Comparison of ENCODE assay signal across 1 cellular context in the genomic region with DNA sequence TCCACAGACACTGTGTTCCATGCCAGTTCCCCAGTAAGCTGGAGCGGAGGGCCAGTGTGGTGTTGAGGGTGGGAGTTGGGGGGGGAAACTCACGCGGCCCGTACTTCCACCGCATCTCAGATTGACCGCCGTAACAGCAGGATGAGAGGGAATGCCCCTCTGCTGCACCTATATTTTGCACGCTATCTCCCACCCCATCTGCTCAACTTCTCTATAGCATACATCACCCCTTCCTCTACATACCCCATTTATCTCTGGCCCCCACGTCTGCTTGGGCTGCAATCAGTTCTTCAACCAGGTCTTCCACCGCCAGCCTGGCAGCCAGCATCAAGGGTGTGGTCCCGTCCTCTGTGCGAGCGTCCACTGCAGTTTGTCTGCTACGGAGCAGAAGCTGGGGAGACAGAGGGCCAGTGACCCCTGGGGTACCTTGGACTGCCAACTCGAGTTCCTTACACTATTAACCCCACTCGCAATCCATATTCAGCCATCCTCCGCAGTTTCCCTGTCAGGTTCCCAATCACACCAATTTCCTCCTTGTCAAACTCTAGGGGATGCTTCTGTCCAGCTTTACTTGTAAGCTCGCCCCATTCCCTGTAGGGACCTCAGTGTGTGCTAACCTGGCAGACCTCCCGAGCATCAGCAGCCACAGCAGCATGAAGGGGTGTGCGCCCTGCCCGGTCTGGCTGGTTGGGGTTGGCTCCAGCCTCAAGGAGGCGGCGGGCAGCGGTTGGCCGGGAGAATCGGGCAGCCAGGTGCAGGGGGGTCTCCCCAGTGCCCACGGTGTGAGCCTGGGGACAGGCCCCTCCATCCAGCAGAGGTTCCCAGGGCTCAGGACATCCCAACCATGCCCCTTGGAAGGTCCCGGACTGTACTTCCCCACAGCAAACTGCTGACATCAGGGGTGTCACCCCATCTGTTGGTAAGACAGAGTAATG.
TF ChIP-seq lines count a peak whose summit lies in the region.

No MANE protein-coding gene starts in this region.

TF ChIP-seq in endothelial cell of umbilical vein, 7 proteins besides CTCF, POLR2A, EP300 and RAD21:
- peak; percentile 48 for TF ChIP-seq POLR2AphosphoS5 (IDR thresholded peaks at IDR 0.05; ENCODE audit: insufficient read depth, low read depth, low read length)
- no peak for TF ChIP-seq GATA2 (IDR thresholded peaks at IDR 0.05; ENCODE audit: insufficient read depth, insufficient read length, low read depth, low read length)
- TF ChIP-seq, protein P1, sequence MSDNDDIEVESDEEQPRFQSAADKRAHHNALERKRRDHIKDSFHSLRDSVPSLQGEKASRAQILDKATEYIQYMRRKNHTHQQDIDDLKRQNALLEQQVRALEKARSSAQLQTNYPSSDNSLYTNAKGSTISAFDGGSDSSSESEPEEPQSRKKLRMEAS (IDR thresholded peaks at IDR 0.05; ENCODE audit: insufficient read depth, insufficient read length), result no peak
TF ChIP-seq in endothelial cell of umbilical vein: peak in this region for 1.
